ENCODE assay signal across 31 cellular contexts in genomic region chr5:159340511-159340910, GRCh38. TPM values are rescaled to one million over a fixed set of nuclear protein-coding genes. Genes with fewer than 3 reads are reported as not detected.
A peak's percentile ranks its signal among the peaks of the same experiment; 100 is the strongest.
DNase-seq lines count a peak whose midpoint lies in the region; ATAC-seq, FAIRE-seq and TF ChIP-seq lines count a peak whose summit lies in the region.
"Had no signal": no experiment of that assay in that cellular context is flagged by ENCODE, and none has a peak within 500 bp of the region (broad histone marks: within the 10 kb centered on the region; RNA-seq: fewer than 3 reads in every experiment).

No MANE protein-coding gene starts in this region.

- no peaks in the 10 kb centered on the region for H3K36me3 ChIP-seq in K562 (ENCODE audit: control insufficient read depth, insufficient read depth, low read length)
- no peaks in the 10 kb centered on the region for H3K36me3 ChIP-seq in upper lobe of left lung
- no peaks in the 10 kb centered on the region for H3K36me3 ChIP-seq in Karpas-422 (ENCODE audit: insufficient read depth, low read length)
- H3K36me3 ChIP-seq: esophagus squamous epithelium had no signal

- no peak overlapping the region for H3K4me2 ChIP-seq in K562 (ENCODE audit: insufficient read depth, low read length)
- H3K4me2 ChIP-seq in Karpas-422 (ENCODE audit: low read depth, low read length, poor library complexity, severe bottlenecking), result no peak overlapping the region

- no peaks in the 10 kb centered on the region for H3K9me1 ChIP-seq in K562 (ENCODE audit: control insufficient read depth, insufficient read depth, low read length)

- no peak for TF ChIP-seq RAD21 in K562 (CRISPR knock-in tag; conservative IDR thresholded peaks at IDR 0.05 in 1 of 2, IDR thresholded peaks at IDR 0.05 in 1 of 2)

- TF ChIP-seq EP300 in K562 (IDR thresholded peaks at IDR 0.05; ENCODE audit: low read length) (no peak), upper lobe of left lung (IDR thresholded peaks at IDR 0.05) (no peak)

- H3K9ac ChIP-seq in K562 (ENCODE audit: insufficient read depth in 1 of 2, low read depth in 2 of 2, low read length in 2 of 2) (no peak overlapping the region), Karpas-422 (ENCODE audit: low read length) (no peak overlapping the region)

- in situ Hi-C loops in K562 (cut with MboI), result no loop called here

- no peaks in the 10 kb centered on the region for H3K9me2 ChIP-seq in Karpas-422 (replicated peaks; ENCODE audit: insufficient read depth, low read length)

- DNase-seq in activated CD4-positive, alpha-beta T cell treated with anti-CD3 and anti-CD28 coated beads for 48 hours, result peak; percentile 37
- no peak for DNase-seq in activated CD4-positive, alpha-beta T cell treated with anti-CD3 and anti-CD28 coated beads for 4 hours
- peak; percentile 8 for DNase-seq in stimulated activated naive CD4-positive, alpha-beta T cell treated with Interleukin-2 at 50 U/mL for 16 hours (lab: John Stamatoyannopoulos, UW)
- DNase-seq in stimulated activated naive CD4-positive, alpha-beta T cell (lab: John Stamatoyannopoulos, UW), result no peak
- DNase-seq in K562 (ENCODE audit: extremely low read depth in 1 of 4, low spot score in 3 of 4), result no peak
- DNase-seq in upper lobe of left lung, result no peak
- no peak for DNase-seq in Karpas-422
- no peak for DNase-seq in activated effector memory CD4-positive, alpha-beta T cell treated with Interleukin-2 at 50 U/mL for 16 hours
- DNase-seq: 8988T; activated gamma-delta T cell; DMS53; endodermal cell; esophagus squamous epithelium; IMR-90; left ventricle myocardium superior; midbrain; MM.1S; naive thymus-derived CD8-positive, alpha-beta T cell; NCI-H1417 treated with DMSO at 0.1 percent for 48 hours; NCI-H2081 treated with DMSO at 0.1 percent for 48 hours; NCI-H82; trophoblast cell had no signal

- intact Hi-C loops in K562 (cut with micrococcal nuclease), result no loop called here

- H3K79me2 ChIP-seq in K562 (ENCODE audit: control insufficient read depth, insufficient read depth, low read length) (no peaks in the 10 kb centered on the region), Karpas-422 (ENCODE audit: low read length) (no peaks in the 10 kb centered on the region)

- H2AFZ ChIP-seq in K562 (ENCODE audit: low read depth, low read length) (no peak overlapping the region), Karpas-422 (ENCODE audit: low read length) (no peak overlapping the region)

- no peak for FAIRE-seq in K562 (lab: Jason Lieb, UNC)
- FAIRE-seq: bronchial epithelial cell, frontal cortex, G401.6, GM18507 had no signal

- H3K4me1 ChIP-seq in K562 (replicated peaks in 1 of 2; ENCODE audit: control insufficient read depth in 2 of 2, insufficient read depth in 2 of 2, low read length in 2 of 2), result peaks cover 0 to 5% of the 10 kb centered on the region in 2 experiments; a peak in 1 of 5 replicates
- H3K4me1 ChIP-seq in upper lobe of left lung, result peaks cover 8 to 29% (median 13%) of the 10 kb centered on the region in 4 donors
- H3K4me1 ChIP-seq in Karpas-422 (ENCODE audit: low read length), result peaks cover 3% of the 10 kb centered on the region; the same call in 1 of the 2 replicates

- no peaks in the 10 kb centered on the region for H3K9me3 ChIP-seq in K562 (replicated peaks; ENCODE audit: control insufficient read depth, insufficient read depth, low read depth, low read length)
- peaks cover 0 to 5% (median 0%) of the 10 kb centered on the region in 4 donors for H3K9me3 ChIP-seq in upper lobe of left lung
- H3K9me3 ChIP-seq in Karpas-422 (ENCODE audit: low read length), result no peaks in the 10 kb centered on the region

- POLR2A ChIA-PET in K562 (lab: Yijun Ruan, JAX), result interaction anchor here (0.7 to 1.4 kb wide), 2 partner anchors 90 to 93 kb away, joined by 3 read pairs; no protein-coding TSS in a partner anchor

- TF ChIP-seq POLR2A in K562 (conservative IDR thresholded peaks at IDR 0.05), result no peak
- TF ChIP-seq POLR2A in upper lobe of left lung (IDR thresholded peaks at IDR 0.05), result no peak

- H3K4me3 ChIP-seq in K562, result no peak overlapping the region
- H3K4me3 ChIP-seq in upper lobe of left lung, result no peak overlapping the region
- no peak overlapping the region for H3K4me3 ChIP-seq in Karpas-422 (ENCODE audit: low read length)
- H3K4me3 ChIP-seq: coronary artery, esophagus squamous epithelium, skin epidermis had no signal

- ATAC-seq in K562, result no peak
- ATAC-seq in upper lobe of left lung (ENCODE audit: low FRiP score in 2 of 2), result no peak
- ATAC-seq: left ventricle myocardium superior; naive thymus-derived CD8-positive, alpha-beta T cell had no signal

- H4K20me1 ChIP-seq in K562 (replicated peaks; ENCODE audit: control insufficient read depth, insufficient read depth, low read length), result no peaks in the 10 kb centered on the region
- H4K20me1 ChIP-seq in Karpas-422 (ENCODE audit: insufficient read depth, low read depth, low read length), result no peaks in the 10 kb centered on the region

- no TSS peak for BruUV-seq in K562 (replicated peaks; lab: Mats Ljungman, UMichigan)

- no peak for TF ChIP-seq CTCF in K562 (IDR thresholded peaks at IDR 0.05 in 2 of 3, conservative IDR thresholded peaks at IDR 0.05 in 1 of 3; ENCODE audit: insufficient read depth in 2 of 3, low read depth in 1 of 3, low read length in 3 of 3)
- no peak for TF ChIP-seq CTCF in upper lobe of left lung (IDR thresholded peaks at IDR 0.05)

- H3K27me3 ChIP-seq in K562 (ENCODE audit: control insufficient read depth in 2 of 2, insufficient read depth in 2 of 2, low read length in 2 of 2) (no peaks in the 10 kb centered on the region), upper lobe of left lung (no peaks in the 10 kb centered on the region), Karpas-422 (ENCODE audit: low read length) (no peaks in the 10 kb centered on the region)
- H3K27me3 ChIP-seq: esophagus squamous epithelium had no signal

- H3K27ac ChIP-seq in K562 (ENCODE audit: extremely low read depth, low read depth, low read length) (no peak overlapping the region), upper lobe of left lung (no peak overlapping the region), Karpas-422 (ENCODE audit: low read length) (no peak overlapping the region)
- H3K27ac ChIP-seq: coronary artery had no signal

- 18% methylated on average over 4 of the region's 4 CpGs for WGBS in K562 (ENCODE audit: insufficient coverage, low coverage, missing lambda C conversion rate)
- 88 to 90% methylated on average over 4 of the region's 4 CpGs for WGBS in upper lobe of left lung, 2 donors

- CTCF ChIA-PET in K562 (lab: Yijun Ruan, JAX; ENCODE audit: low intra/inter-chr PET ratio), result no interaction called here

TF ChIP-seq in K562, 482 proteins besides CTCF, POLR2A, EP300 and RAD21:
- TF ChIP-seq ARNT (IDR thresholded peaks at IDR 0.05) (no peak), RBM25 (IDR thresholded peaks at IDR 0.05; ENCODE audit: low read depth, low read length, severe bottlenecking) (peak; percentile 64)

RNA-seq across cellular contexts. Expression of gene IL12B, which starts 10.2 kb away (rescaled TPM):
- not detected in 2 replicates for total RNA-seq in K562 (2011; cell fraction: chromatin; rRNA removed; ENCODE audit: low replicate concordance)
- total RNA-seq in K562 (2011; cell fraction: nucleolus; rRNA removed), result not detected in 2 replicates
- not detected in 2 replicates for total RNA-seq in K562 (2011; cell fraction: nucleoplasm; rRNA removed)
- not detected in 2 replicates for total RNA-seq in K562 (2014; rRNA removed)
- not detected in 2 replicates for total RNA-seq in K562 (2014; rRNA removed; fragmentation: Illumina TruSeq; extraction: Trizol)
- total RNA-seq in K562 (2015; rRNA removed; fragmentation: Illumina TruSeq; extraction: Trizol), result not detected in 2 replicates
- total RNA-seq in K562 (2021), result not detected in 2 replicates
- not detected in 2 replicates for polyA plus RNA-seq in K562 (2011; rRNA removed)
- polyA plus RNA-seq in K562 (2011; cell fraction: cytosol; rRNA removed), result not detected in 2 replicates
- not detected in 2 replicates for polyA plus RNA-seq in K562 (2011; cell fraction: nucleus; rRNA removed)
- polyA plus RNA-seq in K562 (2012), result not detected in 2 replicates
- not detected in 2 replicates for polyA plus RNA-seq in K562 (2014; fragmentation: Illumina TruSeq; extraction: Trizol)
- polyA plus RNA-seq in K562 (2014; fragmentation: Nextera tagmentation; extraction: Ambion mirVana), result not detected
- polyA plus RNA-seq in K562 (2014; rRNA removed), result not detected in 2 replicates
- not detected in 2 replicates for polyA minus RNA-seq in K562 (2011; rRNA and poly(A)+ RNA removed)
- polyA minus RNA-seq in K562 (2011; cell fraction: cytosol; rRNA and poly(A)+ RNA removed), result not detected in 2 replicates
- polyA minus RNA-seq in K562 (2011; cell fraction: nucleus; rRNA and poly(A)+ RNA removed), result not detected in 2 replicates
- total RNA-seq in upper lobe of left lung, result not detected
- total RNA-seq in Karpas-422 (2014; rRNA removed; shearing (Covaris generic); ENCODE audit: low replicate concordance), result not detected in 2 replicates
- total RNA-seq: activated CD8-positive, alpha-beta memory T cell treated with anti-CD3 and anti-CD28 coated beads for 36 hours; bronchial epithelial cell; endodermal cell; esophagus squamous epithelium; frontal cortex; IMR-90; left ventricle myocardium superior; naive thymus-derived CD8-positive, alpha-beta T cell; osteocyte; renal cortical epithelial cell had no signal
- polyA plus RNA-seq: naive thymus-derived CD8-positive, alpha-beta T cell had no signal

Comparison
In these comparisons a context has a peak if more than half of its experiments do, and no peak if none do; other contexts are left out.
1. DNase-seq: peak in activated CD4-positive, alpha-beta T cell treated with anti-CD3 and anti-CD28 coated beads for 48 hours (single experiment) and stimulated activated naive CD4-positive, alpha-beta T cell treated with Interleukin-2 at 50 U/mL for 16 hours (single experiment); none in activated CD4-positive, alpha-beta T cell treated with anti-CD3 and anti-CD28 coated beads for 4 hours (0 of 2), stimulated activated naive CD4-positive, alpha-beta T cell (0 of 6), K562 (0 of 4), upper lobe of left lung (0 of 2), Karpas-422 (single experiment) and activated effector memory CD4-positive, alpha-beta T cell treated with Interleukin-2 at 50 U/mL for 16 hours (single experiment).